1 cellular context compared by ENCODE assay signal in genomic region chr10:59456199-59456598, GRCh38.
TF ChIP-seq lines count a peak whose summit lies in the region.

No MANE protein-coding gene starts in this region.

TF ChIP-seq in neural cell, 6 proteins besides CTCF, POLR2A, EP300 and RAD21 (continued from another document):
- no peak for TF ChIP-seq REST (IDR thresholded peaks at IDR 0.05; ENCODE audit: borderline replicate concordance)
